26 cellular contexts compared by ENCODE assay signal in genomic region chr3:28253040-28253715, GRCh38.
"Had no signal": no experiment of that assay in that cellular context is flagged by ENCODE, and none has a peak within 500 bp of the region (broad histone marks: within the 10 kb centered on the region; RNA-seq: fewer than 3 reads in every experiment).

No MANE protein-coding gene starts in this region.

- H3K36me3 Mint-ChIP-seq: naive B cell had no signal

- FAIRE-seq: astrocyte, frontal cortex had no signal

- H3K27ac ChIP-seq: colonic mucosa, dorsolateral prefrontal cortex, esophagus muscularis mucosa, lower lobe of right lung, prostate gland, thyroid gland, upper lobe of right lung, VCaP had no signal

- H3K4me1 ChIP-seq: colonic mucosa, lower lobe of right lung, prostate gland, thyroid gland, upper lobe of right lung had no signal

- H3K27me3 ChIP-seq: colonic mucosa, dorsolateral prefrontal cortex, esophagus muscularis mucosa, spleen, thyroid gland, upper lobe of right lung had no signal

- DNase-seq: activated CD4-positive, alpha-beta T cell treated with anti-CD3 and anti-CD28 coated beads for 1 hour; activated CD4-positive, alpha-beta T cell treated with anti-CD3 and anti-CD28 coated beads, Interleukin-2, amount 50 U/mL, for 1 hour; activated CD8-positive, alpha-beta memory T cell treated with anti-CD3 and anti-CD28 coated beads for 24 hours; activated CD8-positive, alpha-beta memory T cell treated with anti-CD3 and anti-CD28 coated beads, Interleukin-2, amount 50 U/mL, for 4 hours; activated naive CD8-positive, alpha-beta T cell treated with anti-CD3 and anti-CD28 coated beads for 36 hours; activated T-cell treated with anti-CD3 and anti-CD28 coated beads, Interleukin-2, amount 50 U/mL, for 24 hours; central memory CD4-positive, alpha-beta T cell; colonic mucosa; dorsolateral prefrontal cortex; kidney; lower lobe of right lung; naive B cell; spleen; stimulated activated CD4-positive, alpha-beta T cell treated with anti-CD3 and anti-CD28 coated beads, Interleukin-4, amount 100 ng/mL, for 1 hour; substantia nigra; T-cell; thyroid gland; upper lobe of right lung had no signal

- H3K27ac Mint-ChIP-seq: activated naive CD8-positive, alpha-beta T cell treated with anti-CD3 and anti-CD28 coated beads for 36 hours; activated T-cell treated with anti-CD3 and anti-CD28 coated beads, Interleukin-2, amount 50 U/mL, for 24 hours; activated T-helper 17 cell treated with anti-CD3 and anti-CD28 coated beads, Interleukin-2, amount 50 U/mL, for 72 hours; T-helper 2 cell treated with Interferon-gamma antibody and Interleukin-4, amounts not matched to agents 5 μg/mL and 100 μg/mL, for 36 hours had no signal

- H3K9me3 Mint-ChIP-seq: activated naive CD8-positive, alpha-beta T cell treated with anti-CD3 and anti-CD28 coated beads for 36 hours; activated T-cell treated with anti-CD3 and anti-CD28 coated beads, Interleukin-2, amount 50 U/mL, for 24 hours; activated T-helper 17 cell treated with anti-CD3 and anti-CD28 coated beads, Interleukin-2, amount 50 U/mL, for 72 hours; naive B cell; stimulated activated naive CD8-positive, alpha-beta T cell treated with anti-CD3 and anti-CD28 coated beads, Interleukin-15, Interleukin-2, amounts not matched to agents 100 ng/mL and 50 ng/mL, for 24 hours; T-cell; T-helper 2 cell treated with Interferon-gamma antibody and Interleukin-4, amounts not matched to agents 5 μg/mL and 100 μg/mL, for 36 hours had no signal

- H3K9me3 ChIP-seq: colonic mucosa, esophagus muscularis mucosa, lower lobe of right lung, prostate gland, spleen, thyroid gland, upper lobe of right lung had no signal

- ATAC-seq: activated T-helper 17 cell treated with anti-CD3 and anti-CD28 coated beads, Interleukin-2, amount 50 U/mL, for 72 hours; lower lobe of right lung; T-cell; upper lobe of right lung had no signal

- H3K36me3 ChIP-seq: colonic mucosa, esophagus muscularis mucosa, lower lobe of right lung, prostate gland, spleen, thyroid gland, upper lobe of right lung had no signal

- H3K4me3 Mint-ChIP-seq: activated naive CD8-positive, alpha-beta T cell treated with anti-CD3 and anti-CD28 coated beads for 36 hours; activated T-cell treated with anti-CD3 and anti-CD28 coated beads, Interleukin-2, amount 50 U/mL, for 24 hours; activated T-helper 17 cell treated with anti-CD3 and anti-CD28 coated beads, Interleukin-2, amount 50 U/mL, for 72 hours; naive B cell; stimulated activated naive CD8-positive, alpha-beta T cell treated with anti-CD3 and anti-CD28 coated beads, Interleukin-15, Interleukin-2, amounts not matched to agents 100 ng/mL and 50 ng/mL, for 24 hours; T-cell; T-helper 2 cell treated with Interferon-gamma antibody and Interleukin-4, amounts not matched to agents 5 μg/mL and 100 μg/mL, for 36 hours had no signal

- H3K27me3 Mint-ChIP-seq: activated naive CD8-positive, alpha-beta T cell treated with anti-CD3 and anti-CD28 coated beads for 36 hours; activated T-cell treated with anti-CD3 and anti-CD28 coated beads, Interleukin-2, amount 50 U/mL, for 24 hours; activated T-helper 17 cell treated with anti-CD3 and anti-CD28 coated beads, Interleukin-2, amount 50 U/mL, for 72 hours; naive B cell; stimulated activated naive CD8-positive, alpha-beta T cell treated with anti-CD3 and anti-CD28 coated beads, Interleukin-15, Interleukin-2, amounts not matched to agents 100 ng/mL and 50 ng/mL, for 24 hours; T-cell had no signal

- H3K4me3 ChIP-seq: colonic mucosa, dorsolateral prefrontal cortex, esophagus muscularis mucosa, lower lobe of right lung, prostate gland, spleen, thyroid gland, upper lobe of right lung had no signal
